ENCODE assay signal across 16 cellular contexts in the genomic region with DNA sequence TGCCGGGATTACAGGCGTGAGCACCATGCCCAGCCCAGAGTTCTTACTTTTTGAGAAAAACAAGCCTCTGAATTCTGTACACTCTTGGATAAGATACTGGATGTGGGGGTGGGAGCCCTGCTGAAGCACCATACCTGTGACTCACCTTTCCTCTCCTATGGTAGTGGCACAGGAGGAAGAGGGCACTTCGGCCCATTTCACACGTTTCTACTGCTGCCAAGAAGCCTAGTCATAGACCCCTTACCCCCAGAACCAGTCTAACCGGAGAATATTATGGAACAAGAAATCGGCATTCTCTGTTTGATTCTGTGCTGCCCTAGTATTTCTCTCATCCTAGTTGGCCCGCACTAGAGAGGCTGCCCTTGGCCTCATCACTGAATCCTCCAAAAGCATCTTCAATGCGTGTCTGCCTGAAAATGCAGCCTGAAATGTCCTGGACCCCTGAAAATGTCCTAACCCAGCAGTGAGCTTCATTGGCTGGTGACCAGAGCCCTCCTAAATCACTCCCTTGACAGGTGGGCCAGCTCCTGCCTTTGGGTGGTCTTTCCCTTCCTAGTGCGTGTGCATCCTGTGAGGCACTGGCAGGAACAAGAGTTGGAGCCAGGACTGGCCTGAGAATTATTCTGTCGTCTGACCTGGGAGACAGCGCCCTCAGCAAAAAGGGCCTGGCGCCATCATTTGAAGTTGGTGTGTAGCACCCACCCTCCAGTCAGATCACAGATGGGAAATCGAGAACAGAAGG. TPM values are rescaled to one million over a fixed set of nuclear protein-coding genes. Genes with fewer than 3 reads are reported as not detected.
DNase-seq lines count a peak whose midpoint lies in the region; ATAC-seq, FAIRE-seq and TF ChIP-seq lines count a peak whose summit lies in the region.
"Had no signal": no experiment of that assay in that cellular context is flagged by ENCODE, and none has a peak within 500 bp of the region (broad histone marks: within the 10 kb centered on the region; RNA-seq: fewer than 3 reads in every experiment).

No MANE protein-coding gene starts in this region.

- TF ChIP-seq EP300 in H1 (IDR thresholded peaks at IDR 0.05; ENCODE audit: borderline replicate concordance in 1 of 2, low read depth in 2 of 2, low read length in 2 of 2): no peak

- H3K4me2 ChIP-seq in GM23338 (no peak overlapping the region), H1 (ENCODE audit: insufficient read depth in 1 of 2, low read depth in 2 of 2, low read length in 2 of 2) (no peak overlapping the region), trophoblast cell (ENCODE audit: low read length) (no peak overlapping the region)
- H3K4me2 ChIP-seq: PC-9 had no signal

- H3K9me3 Mint-ChIP-seq in CD4-positive, alpha-beta T cell: no peaks in the 10 kb centered on the region
- no peaks in the 10 kb centered on the region; the same call in 2 of the 3 replicates for H3K9me3 Mint-ChIP-seq in GM23338

- peak overlapping the region; percentile 27 for H3K27ac Mint-ChIP-seq in CD4-positive, alpha-beta T cell
- no peak overlapping the region for H3K27ac Mint-ChIP-seq in GM23338
- H3K27ac Mint-ChIP-seq: B cell had no signal

- no peak overlapping the region for H3K23ac ChIP-seq in H1 (ENCODE audit: insufficient read length)
- H3K23ac ChIP-seq in trophoblast cell (ENCODE audit: low read length): no peak overlapping the region

- H4K12ac ChIP-seq in trophoblast cell (ENCODE audit: low read depth, low read length): no peak overlapping the region

- no peak overlapping the region for H2BK5ac ChIP-seq in H1 (ENCODE audit: low read depth, low read length)
- no peak overlapping the region for H2BK5ac ChIP-seq in trophoblast cell (ENCODE audit: low read depth, low read length, poor library complexity)

- peak in 1 of 2 experiments; percentile 21; a peak in 2 of 3 replicates for TF ChIP-seq POLR2A in H1 (IDR thresholded peaks at IDR 0.05; ENCODE audit: control extremely low read depth in 1 of 2, low read depth in 2 of 2, low read length in 2 of 2)

- H3K18ac ChIP-seq in H1 (ENCODE audit: extremely low read depth, low read length) (no peak overlapping the region), trophoblast cell (ENCODE audit: low read length) (no peak overlapping the region)

- H3K14ac ChIP-seq in H1 (ENCODE audit: insufficient read length): no peak overlapping the region
- H3K14ac ChIP-seq in trophoblast cell (ENCODE audit: low read length): no peak overlapping the region

- H3K36me3 ChIP-seq in GM23338 (ENCODE audit: insufficient read depth) (peaks cover 31% of the 10 kb centered on the region; the same call in 1 of the 2 replicates), H1 (ENCODE audit: control insufficient read depth in 2 of 4, insufficient read depth in 4 of 4, low read length in 3 of 4) (peaks cover 32 to 49% (median 42%) of the 10 kb centered on the region in 4 experiments), trophoblast cell (ENCODE audit: control insufficient read depth in 1 of 2, insufficient read depth in 2 of 2, low read length in 2 of 2) (peaks cover 64 to 76% of the 10 kb centered on the region in 2 experiments)

- FAIRE-seq in H1 (lab: Jason Lieb, UNC): no peak
- FAIRE-seq: GM12892 had no signal

- H3F3A ChIP-seq in GM23338 (replicated peaks; ENCODE audit: low read depth): peaks cover 25% of the 10 kb centered on the region; the same call in 1 of the 2 replicates

- no peak overlapping the region for H3K27ac ChIP-seq in CD4-positive, alpha-beta T cell (ENCODE audit: low read depth, low read length)
- H3K27ac ChIP-seq in GM23338 (ENCODE audit: low read depth) (peak overlapping the region; percentile 14; the same call in 1 of the 2 replicates), H1 (ENCODE audit: low read depth, low read length) (no peak overlapping the region), trophoblast cell (ENCODE audit: low read depth, low read length) (no peak overlapping the region)
- H3K27ac ChIP-seq: PC-9 had no signal

- ATAC-seq in CD4-positive, alpha-beta T cell (ENCODE audit: poor library complexity): no peak
- ATAC-seq in GM23338 (no peak), GM18517 (IDR thresholded peaks at IDR 0.05; ENCODE audit: unreplicated experiment) (no peak), HG03175 (IDR thresholded peaks at IDR 0.05; ENCODE audit: unreplicated experiment) (no peak), omental fat pad (ENCODE audit: low FRiP score) (no peak)

- H3K4me1 ChIP-seq in GM23338 (ENCODE audit: insufficient read depth): no peaks in the 10 kb centered on the region
- no peaks in the 10 kb centered on the region for H3K4me1 ChIP-seq in H1 (replicated peaks in 1 of 4; ENCODE audit: control insufficient read depth in 3 of 4, insufficient read depth in 4 of 4, low read length in 3 of 4)
- no peaks in the 10 kb centered on the region for H3K4me1 ChIP-seq in trophoblast cell (ENCODE audit: control insufficient read depth in 1 of 2, insufficient read depth in 2 of 2, low read length in 2 of 2)

- peaks cover 10% of the 10 kb centered on the region for H4K20me1 ChIP-seq in GM23338 (replicated peaks; ENCODE audit: insufficient read depth)
- H4K20me1 ChIP-seq in H1 (replicated peaks in 1 of 2; ENCODE audit: control insufficient read depth in 1 of 2, insufficient read depth in 2 of 2, low read length in 2 of 2): peaks cover 7 to 8% of the 10 kb centered on the region in 2 experiments

- H3K36me3 Mint-ChIP-seq in CD4-positive, alpha-beta T cell (ENCODE audit: low read depth): peaks cover 88% of the 10 kb centered on the region
- peaks cover 60% of the 10 kb centered on the region for H3K36me3 Mint-ChIP-seq in GM23338 (ENCODE audit: low read depth)

- H2BK12ac ChIP-seq in H1 (ENCODE audit: low read depth, low read length) (no peak overlapping the region), trophoblast cell (ENCODE audit: low read length) (no peak overlapping the region)

- no peak overlapping the region for H3K4me3 ChIP-seq in GM23338
- H3K4me3 ChIP-seq in H1 (ENCODE audit: extremely low read depth in 1 of 4, insufficient read depth in 2 of 4, low read depth in 3 of 4, low read length in 4 of 4): no peak overlapping the region
- no peak overlapping the region for H3K4me3 ChIP-seq in trophoblast cell (ENCODE audit: low read depth, low read length)
- H3K4me3 ChIP-seq: MG63, PC-9 had no signal

- H3K9me2 ChIP-seq in GM23338 (ENCODE audit: insufficient read depth): no peaks in the 10 kb centered on the region

- H2BK120ac ChIP-seq in H1 (replicated peaks; ENCODE audit: low read depth, low read length): no peak overlapping the region
- H2BK120ac ChIP-seq in trophoblast cell (ENCODE audit: insufficient read depth, low read length, poor library complexity): no peak overlapping the region

- no peaks in the 10 kb centered on the region for H3K27me3 ChIP-seq in CD4-positive, alpha-beta T cell (ENCODE audit: control insufficient read depth, insufficient read depth, low read length)
- H3K27me3 ChIP-seq in GM23338 (ENCODE audit: insufficient read depth): no peaks in the 10 kb centered on the region
- H3K27me3 ChIP-seq in H1 (replicated peaks in 1 of 4; ENCODE audit: control insufficient read depth in 3 of 4, extremely low read depth in 1 of 4, insufficient read depth in 3 of 4, low read length in 3 of 4): no peaks in the 10 kb centered on the region
- no peaks in the 10 kb centered on the region for H3K27me3 ChIP-seq in trophoblast cell (ENCODE audit: insufficient read depth, low read length)
- H3K27me3 ChIP-seq: MG63 had no signal

- H2BK20ac ChIP-seq in H1 (ENCODE audit: low read length): no peak overlapping the region

- H3K56ac ChIP-seq in H1 (replicated peaks; ENCODE audit: insufficient read length, low read depth, low read length): no peak overlapping the region

- intact Hi-C loops in CD4-positive, alpha-beta T cell (cut with DNase I, micrococcal nuclease): no loop called here

- no peak overlapping the region for H2BK15ac ChIP-seq in H1 (ENCODE audit: low read length)

- no peak overlapping the region for H3K4ac ChIP-seq in H1 (replicated peaks; ENCODE audit: insufficient read length, low read depth, low read length)
- H3K4ac ChIP-seq in trophoblast cell (ENCODE audit: low read depth, low read length): no peak overlapping the region

- TF ChIP-seq CTCF in CD4-positive, alpha-beta T cell (IDR thresholded peaks at IDR 0.05): no peak
- TF ChIP-seq CTCF in GM23338 (conservative IDR thresholded peaks at IDR 0.05; ENCODE audit: low read depth in 2 of 2) (no peak), H1 (IDR thresholded peaks at IDR 0.05; ENCODE audit: control extremely low read depth in 1 of 3, insufficient read depth in 1 of 3, low read depth in 1 of 3, low read length in 3 of 3) (no peak), omental fat pad (IDR thresholded peaks at IDR 0.05) (no peak)

- H3K4me3 Mint-ChIP-seq in CD4-positive, alpha-beta T cell: no peak overlapping the region
- H3K4me3 Mint-ChIP-seq in GM23338: no peak overlapping the region
- H3K4me3 Mint-ChIP-seq: B cell; CD4-positive, alpha-beta memory T cell had no signal

- WGBS in H1 (ENCODE audit: extremely low coverage in 1 of 2, insufficient coverage in 1 of 2, insufficient read length in 1 of 2, insufficient replicate concordance in 2 of 2, low coverage in 1 of 2, low lambda C conversion rate in 2 of 2, missing lambda C conversion rate in 1 of 2), 2 experiments: 97% methylated on average over 13 of the region's 13 CpGs; no CpG with 5 or more reads in 1 of the 2 experiments
- WGBS in trophoblast cell (ENCODE audit: extremely low coverage, insufficient coverage, insufficient read length): no CpG with 5 or more reads among the region's 13 CpGs

- H4K8ac ChIP-seq in H1 (ENCODE audit: extremely low read depth, insufficient read depth, low read length) (peak overlapping the region; percentile 57; the same call in 1 of the 2 replicates), trophoblast cell (ENCODE audit: low read depth, low read length) (no peak overlapping the region)

- TF ChIP-seq RAD21 in H1 (IDR thresholded peaks at IDR 0.05 in 1 of 2, conservative IDR thresholded peaks at IDR 0.05 in 1 of 2; ENCODE audit: low read depth in 2 of 2, low read length in 2 of 2): no peak

- no peaks in the 10 kb centered on the region for H3K4me1 Mint-ChIP-seq in CD4-positive, alpha-beta T cell (ENCODE audit: low read depth)
- H3K4me1 Mint-ChIP-seq in GM23338: no peaks in the 10 kb centered on the region
- H3K4me1 Mint-ChIP-seq: B cell had no signal

- CTCF ChIA-PET in CD4-positive, alpha-beta T cell (lab: Charles Lee): no interaction called here
- CTCF ChIA-PET in H1 (lab: Charles Lee; ENCODE audit: partially characterized antibody): no interaction called here

- POLR2A ChIA-PET in CD4-positive, alpha-beta T cell (lab: Charles Lee): no interaction called here
- POLR2A ChIA-PET in H1 (lab: Charles Lee; ENCODE audit: partially characterized antibody): no interaction called here

- H3K27me3 Mint-ChIP-seq in CD4-positive, alpha-beta T cell: no peaks in the 10 kb centered on the region
- peaks cover 10% of the 10 kb centered on the region for H3K27me3 Mint-ChIP-seq in GM23338 (ENCODE audit: insufficient read depth, low read depth, poor library complexity)
- H3K27me3 Mint-ChIP-seq: B cell; CD4-positive, alpha-beta memory T cell had no signal

- no peaks in the 10 kb centered on the region for H3K23me2 ChIP-seq in H1 (ENCODE audit: low read depth, low read length)

- H2AFZ ChIP-seq in GM23338 (no peak overlapping the region), H1 (ENCODE audit: low read length) (no peak overlapping the region), trophoblast cell (ENCODE audit: insufficient read depth, low read length, poor library complexity) (no peak overlapping the region)
- H2AFZ ChIP-seq: PC-9 had no signal

- H3K79me2 ChIP-seq in GM23338 (replicated peaks; ENCODE audit: insufficient read depth) (no peaks in the 10 kb centered on the region), H1 (ENCODE audit: control insufficient read depth in 1 of 2, insufficient read depth in 2 of 2, low read length in 2 of 2) (no peaks in the 10 kb centered on the region), trophoblast cell (ENCODE audit: control insufficient read depth, insufficient read depth, low read length, poor library complexity) (no peaks in the 10 kb centered on the region)

- H3K9ac ChIP-seq in H1 (replicated peaks in 1 of 4; ENCODE audit: extremely low read depth in 1 of 4, low read depth in 3 of 4, low read length in 3 of 4): no peak overlapping the region
- no peak overlapping the region for H3K9ac ChIP-seq in trophoblast cell (ENCODE audit: low read length)

- no peak for DNase-seq in CD4-positive, alpha-beta T cell
- no peak for DNase-seq in GM23338 (ENCODE audit: low spot score)
- DNase-seq in H1 (ENCODE audit: low read depth in 1 of 2, low spot score in 2 of 2): no peak
- DNase-seq in trophoblast cell: peak; percentile 44 to 60
- DNase-seq in omental fat pad (ENCODE audit: low spot score): no peak
- DNase-seq: CD4-positive, alpha-beta memory T cell; DMS79; MG63; NCI-H1105; NCI-H187 treated with DMSO at 0.1 percent for 48 hours; NCI-H446; PC-9 had no signal

- H3K9me3 ChIP-seq in CD4-positive, alpha-beta T cell (ENCODE audit: control insufficient read depth, low read length): no peaks in the 10 kb centered on the region
- H3K9me3 ChIP-seq in H1 (ENCODE audit: insufficient read depth in 2 of 2, low read depth in 1 of 2, low read length in 1 of 2): no peaks in the 10 kb centered on the region
- H3K9me3 ChIP-seq in trophoblast cell (ENCODE audit: insufficient read depth, low read depth, low read length): no peaks in the 10 kb centered on the region
- H3K9me3 ChIP-seq: MG63 had no signal

- H4K5ac ChIP-seq in H1 (ENCODE audit: insufficient read length, low read depth, low read length): no peak overlapping the region

- H3K79me1 ChIP-seq in H1 (ENCODE audit: low read depth, low read length) (no peaks in the 10 kb centered on the region), trophoblast cell (ENCODE audit: low read length) (no peaks in the 10 kb centered on the region)

- H4K91ac ChIP-seq in H1 (replicated peaks; ENCODE audit: insufficient read length, low read length) (no peak overlapping the region), trophoblast cell (ENCODE audit: low read depth, low read length) (no peak overlapping the region)

- H2AK5ac ChIP-seq in H1 (ENCODE audit: low read depth, low read length) (no peak overlapping the region), trophoblast cell (ENCODE audit: low read length) (no peak overlapping the region)

RNA-seq across cellular contexts. Expression of gene NDEL1, which starts 37.9 kb away (rescaled TPM):
- 100 to 1,000 TPM; 300 to 313 TPM for total RNA-seq in CD4-positive, alpha-beta T cell
- 15.9 and 21.2 TPM in 2 replicates for total RNA-seq in GM23338 (2014; rRNA removed; shearing (Covaris generic))
- polyA plus RNA-seq in GM23338 (2016; fragmentation: Nextera tagmentation; extraction: Ambion mirVana) (21.6 and 26.0 TPM in 2 replicates), H1 (2011; rRNA removed) (31.1 and 31.2 TPM in 2 replicates)
- 31.3 and 32.9 TPM in 2 replicates for total RNA-seq in H1 (2021; fragmentation: NEBNext Ultra II Directional; extraction: Animal tissue kit (Norgen Biotek cat#: 25700))
- polyA plus RNA-seq in H1 (2011; cell fraction: cytosol; rRNA removed): 24.0 TPM
- polyA plus RNA-seq in H1 (2011; cell fraction: nucleus; rRNA removed): 25.5 TPM
- polyA plus RNA-seq in H1 (2012, experiment 1 of 2): 16.9 to 24.7 TPM (median 18.6 TPM) in 4 replicates
- 8.4 TPM for polyA plus RNA-seq in H1 (2012, experiment 2 of 2)
- 21.6 TPM for polyA plus RNA-seq in H1 (2013, experiment 1 of 2)
- polyA plus RNA-seq in H1 (2013, experiment 2 of 2): 22.6 TPM
- 20.7 and 24.7 TPM in 2 replicates for polyA minus RNA-seq in H1 (2011; rRNA and poly(A)+ RNA removed)
- polyA minus RNA-seq in H1 (2011; cell fraction: cytosol; rRNA and poly(A)+ RNA removed): 19.1 TPM
- 39.1 TPM for polyA minus RNA-seq in H1 (2011; cell fraction: nucleus; rRNA and poly(A)+ RNA removed)
- 60.7 and 61.4 TPM in 2 replicates for polyA plus RNA-seq in trophoblast cell (2013)
- 100 to 1,000 TPM in 2 of 4 donors, 10 to 100 TPM in 2; 64.3 to 139 (median 118) TPM for total RNA-seq in omental fat pad

Comparison
In these comparisons a context has a peak if more than half of its experiments do, and no peak if none do; other contexts are left out.
1. DNase-seq: peak in trophoblast cell (2 of 2); none in CD4-positive, alpha-beta T cell (0 of 10), GM23338 (single experiment), H1 (0 of 2) and omental fat pad (single experiment).